In the genomic region with DNA sequence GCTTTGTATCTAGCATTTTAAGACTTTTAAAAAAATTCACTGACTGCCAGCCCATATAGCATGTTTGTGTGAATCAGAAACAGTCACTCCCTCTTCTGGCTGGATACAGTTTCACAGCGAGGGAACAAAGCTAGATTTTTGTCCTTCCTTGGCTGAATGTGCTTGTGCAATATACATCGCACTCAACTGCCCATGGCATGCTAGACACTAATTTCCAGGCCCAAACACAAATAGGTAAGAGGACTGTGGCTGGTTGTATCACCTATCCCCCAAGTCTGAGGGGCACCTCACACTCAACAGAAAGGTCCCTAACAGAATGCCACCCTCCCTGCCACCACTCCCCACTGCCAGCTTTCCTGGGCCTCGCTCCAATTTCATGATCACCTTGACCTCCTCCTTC, we compare ENCODE assay signal across 10 cellular contexts. TPM values are rescaled to one million over a fixed set of nuclear protein-coding genes. Genes with fewer than 3 reads are reported as not detected.
A peak's percentile ranks its signal among the peaks of the same experiment; 100 is the strongest.
DNase-seq lines count a peak whose midpoint lies in the region; ATAC-seq and TF ChIP-seq lines count a peak whose summit lies in the region.
"Had no signal": no experiment of that assay in that cellular context is flagged by ENCODE, and none has a peak within 500 bp of the region (broad histone marks: within the 10 kb centered on the region; RNA-seq: fewer than 3 reads in every experiment).

No MANE protein-coding gene starts in this region.

- H2AFZ ChIP-seq in H9 (ENCODE audit: low read length): no peak overlapping the region

- H3K9ac ChIP-seq in H9 (ENCODE audit: extremely low read depth, insufficient read length, low read length): no peak overlapping the region

- H2BK120ac ChIP-seq in H9 (ENCODE audit: low read depth, low read length, poor library complexity, severe bottlenecking): no peak overlapping the region

- no peak overlapping the region for H2BK15ac ChIP-seq in H9 (ENCODE audit: low read depth, low read length)

- H3K23me2 ChIP-seq in H9 (ENCODE audit: insufficient read length, low read depth, low read length, poor library complexity, severe bottlenecking): no peaks in the 10 kb centered on the region

- DNase-seq in AG08395 (ENCODE audit: low spot score): peak; percentile 63
- DNase-seq in H9: peak; percentile 25
- DNase-seq in SK-N-DZ (ENCODE audit: low spot score): peak; percentile 54
- peak; percentile 61 for DNase-seq in fibroblast of peridontal ligament (ENCODE audit: extremely low read depth)
- no peak for DNase-seq in GOT3 (lab: John Stamatoyannopoulos, UW)
- no peak for DNase-seq in natural killer cell
- DNase-seq in COLO668 (lab: John Stamatoyannopoulos, UW; ENCODE audit: unreplicated experiment): no peak
- DNase-seq: right cardiac atrium, stomach had no signal

- H3K18ac ChIP-seq in H9 (ENCODE audit: insufficient read length, low read depth, low read length): no peak overlapping the region

- H3K79me2 ChIP-seq in H9 (ENCODE audit: insufficient read depth, low read length): no peaks in the 10 kb centered on the region

- H3K56ac ChIP-seq in H9 (ENCODE audit: insufficient read length, low read depth, low read length): no peak overlapping the region

- H3K4me1 Mint-ChIP-seq in H9 (peaks cover 5 to 7% of the 10 kb centered on the region in 2 experiments; a peak in 3 of 4 replicates), natural killer cell (no peaks in the 10 kb centered on the region)

- intact Hi-C loops in natural killer cell (cut with micrococcal nuclease): no loop called here

- H4K91ac ChIP-seq in H9 (ENCODE audit: insufficient read length, low read depth, low read length): no peak overlapping the region

- H3K36me3 Mint-ChIP-seq in H9 (ENCODE audit: insufficient read depth in 1 of 3, low read depth in 3 of 3): no peaks in the 10 kb centered on the region
- H3K36me3 Mint-ChIP-seq in natural killer cell: no peaks in the 10 kb centered on the region

- no peak overlapping the region for H2AK5ac ChIP-seq in H9 (ENCODE audit: insufficient read length, low read length)

- ATAC-seq in natural killer cell (no peak), HG03139 (IDR thresholded peaks at IDR 0.05; ENCODE audit: unreplicated experiment) (no peak)

- H3K23ac ChIP-seq in H9 (ENCODE audit: insufficient read length, low read depth, low read length): no peak overlapping the region

- no peaks in the 10 kb centered on the region for H3K27me3 ChIP-seq in H9 (ENCODE audit: insufficient read depth, low read length)
- H3K27me3 ChIP-seq: stomach had no signal

- no peak overlapping the region for H4K8ac ChIP-seq in H9 (replicated peaks; ENCODE audit: insufficient read length, low read depth, low read length)

- H4K5ac ChIP-seq in H9 (ENCODE audit: insufficient read length, low read depth, low read length): no peak overlapping the region

- no peak overlapping the region for H2BK12ac ChIP-seq in H9 (ENCODE audit: insufficient read length, low read depth, low read length)

- no peak overlapping the region for H3K27ac Mint-ChIP-seq in H9
- H3K27ac Mint-ChIP-seq in natural killer cell: no peak overlapping the region

- H3K9me3 Mint-ChIP-seq in H9 (no peaks in the 10 kb centered on the region), natural killer cell (no peaks in the 10 kb centered on the region)

- H2BK5ac ChIP-seq in H9 (ENCODE audit: insufficient read length, low read length): no peak overlapping the region

- H3K4ac ChIP-seq in H9 (ENCODE audit: low read depth, low read length): no peak overlapping the region

- H3K14ac ChIP-seq in H9 (ENCODE audit: insufficient read depth, low read length): no peak overlapping the region

- no CpG with 5 or more reads among the region's 3 CpGs for WGBS in H9 (ENCODE audit: extremely low coverage, insufficient read length, low lambda C conversion rate)

- H3K27ac ChIP-seq in H9 (ENCODE audit: insufficient read length, low read depth, low read length): no peak overlapping the region
- H3K27ac ChIP-seq: stomach had no signal

- no peak overlapping the region for H3K4me3 Mint-ChIP-seq in H9
- no peak overlapping the region for H3K4me3 Mint-ChIP-seq in natural killer cell

- H2BK20ac ChIP-seq in H9 (ENCODE audit: low read depth, low read length, poor library complexity, severe bottlenecking): no peak overlapping the region

- H3K27me3 Mint-ChIP-seq in H9 (ENCODE audit: low read depth) (no peaks in the 10 kb centered on the region; the same call in 1 of the 2 replicates), natural killer cell (ENCODE audit: low read depth in 2 of 2) (peaks cover 0 to 9% of the 10 kb centered on the region in 2 donors)

- H3T11ph ChIP-seq in H9 (ENCODE audit: low read length): no peak overlapping the region

- TF ChIP-seq CTCF in H9 (conservative IDR thresholded peaks at IDR 0.05) (peak; percentile 58), natural killer cell (IDR thresholded peaks at IDR 0.05) (no peak)

- no peaks in the 10 kb centered on the region for H3K4me1 ChIP-seq in H9 (ENCODE audit: insufficient read depth, low read length)
- H3K4me1 ChIP-seq: stomach had no signal

- H4K20me1 ChIP-seq in H9 (ENCODE audit: control insufficient read depth, insufficient read depth, insufficient read length): no peaks in the 10 kb centered on the region

- H3K4me2 ChIP-seq in H9 (ENCODE audit: insufficient read depth, insufficient read length, low read length): no peak overlapping the region

- no peaks in the 10 kb centered on the region for H3K79me1 ChIP-seq in H9 (ENCODE audit: insufficient read depth, low read depth, low read length, poor library complexity, severe bottlenecking)

- H3K9me3 ChIP-seq in H9 (ENCODE audit: control insufficient read depth, low read depth, low read length): no peaks in the 10 kb centered on the region
- H3K9me3 ChIP-seq: stomach had no signal

RNA-seq across cellular contexts. Expression of a gene that starts 16.2 kb away (rescaled TPM):
- 47.7 and 54.3 TPM in 2 replicates for total RNA-seq in H9 (2021)
- polyA plus RNA-seq in SK-N-DZ (2014; cell fraction: cytosol; rRNA removed): 48.9 and 49.5 TPM in 2 replicates
- 42.7 and 45.9 TPM in 2 replicates for polyA plus RNA-seq in SK-N-DZ (2014; cell fraction: nucleus; rRNA removed)
- total RNA-seq in natural killer cell: 10 to 100 TPM; 60.4 to 80.1 (median 77.9) TPM

RNA-seq across cellular contexts. Expression of a gene that starts 22.8 kb away (rescaled TPM):
- total RNA-seq in H9 (2021): 42.5 and 43.1 TPM in 2 replicates
- polyA plus RNA-seq in SK-N-DZ (2014; cell fraction: cytosol; rRNA removed): 28.3 and 39.0 TPM in 2 replicates
- polyA plus RNA-seq in SK-N-DZ (2014; cell fraction: nucleus; rRNA removed): 13.3 and 16.0 TPM in 2 replicates
- total RNA-seq in natural killer cell: not detected

Comparison
In these comparisons a context has a peak if more than half of its experiments do, and no peak if none do; other contexts are left out.
1. DNase-seq: peak in AG08395 (single experiment), H9 (single experiment), SK-N-DZ (single experiment) and fibroblast of peridontal ligament (single experiment); none in GOT3 (single experiment), natural killer cell (single experiment) and COLO668 (single experiment).
2. RNA of a gene that starts 22.8 kb away (total RNA-seq): 42.5 to 43.1 TPM in H9; not detected in natural killer cell; every median in the first group is over 10 times any median in the second.